Comparison of ENCODE assay signal across 7 cellular contexts in genomic region chr12:6821674-6822433, GRCh38. TPM values are rescaled to one million over a fixed set of nuclear protein-coding genes. Genes with fewer than 3 reads are reported as not detected.
DNase-seq lines count a peak whose midpoint lies in the region; ATAC-seq and TF ChIP-seq lines count a peak whose summit lies in the region.

Gene GPR162, plus strand, starts transcription at chr12:6821821. Its CDS starts 2,078 bp downstream, at chr12:6823899.

- DNase-seq in ELF-1 (ENCODE audit: low read depth, low spot score) = peak; percentile 71
- peak; percentile 59 for DNase-seq in NCI-H1105 (lab: John Stamatoyannopoulos, UW)
- peak in 33 of 56 donors; percentile 22 to 82 (median 65) for DNase-seq in amygdala (lab: John Stamatoyannopoulos, UW)
- DNase-seq in hepatocyte (ENCODE audit: low spot score) = peak; percentile 82
- DNase-seq in progenitor cell of endocrine pancreas (ENCODE audit: low spot score, unreplicated experiment) = peak; percentile 59
- no peak for DNase-seq in mesenteric fat pad (ENCODE audit: low spot score)

- H3K4me1 ChIP-seq in hepatocyte (ENCODE audit: insufficient read depth) = peaks cover 10% of the 10 kb centered on the region

- H4K20me1 ChIP-seq in hepatocyte (ENCODE audit: insufficient read depth, poor library complexity, severe bottlenecking) = no peaks in the 10 kb centered on the region

- no peaks in the 10 kb centered on the region for H3K36me3 Mint-ChIP-seq in progenitor cell of endocrine pancreas (ENCODE audit: insufficient read depth)

- no peaks in the 10 kb centered on the region for H3K9me2 ChIP-seq in hepatocyte (replicated peaks; ENCODE audit: insufficient read depth)

- no peaks in the 10 kb centered on the region for H3K36me3 ChIP-seq in hepatocyte (replicated peaks; ENCODE audit: insufficient read depth, low read depth)

- TF ChIP-seq CTCF in hepatocyte (IDR thresholded peaks at IDR 0.05; ENCODE audit: poor library complexity) (no peak), progenitor cell of endocrine pancreas (IDR thresholded peaks at IDR 0.05; ENCODE audit: unreplicated experiment) (no peak)

- H3K4me2 ChIP-seq in hepatocyte = peak within 1 kb of the TSS; percentile 88

- peak within 1 kb of the TSS; percentile 44 for H3K4me3 ChIP-seq in hepatocyte

- peaks cover 24% of the 10 kb centered on the region for H3K4me1 Mint-ChIP-seq in progenitor cell of endocrine pancreas (ENCODE audit: low read depth)

- H3K27me3 ChIP-seq in hepatocyte = peaks cover 5% of the 10 kb centered on the region

- peak within 1 kb of the TSS; percentile 50 for H2AFZ ChIP-seq in hepatocyte

- 7% methylated on average over 7 of the region's 23 CpGs for WGBS in hepatocyte (ENCODE audit: low lambda C conversion rate, missing lambda C conversion rate)

- no peaks in the 10 kb centered on the region for H3K79me2 ChIP-seq in hepatocyte

- peak within 1 kb of the TSS; percentile 47 for H3K27ac Mint-ChIP-seq in progenitor cell of endocrine pancreas

- H3K9me3 Mint-ChIP-seq in progenitor cell of endocrine pancreas (ENCODE audit: low read depth) = no peaks in the 10 kb centered on the region

- H3K27me3 Mint-ChIP-seq in progenitor cell of endocrine pancreas = peaks cover 67% of the 10 kb centered on the region

- ATAC-seq in HG02610 (IDR thresholded peaks at IDR 0.05; ENCODE audit: unreplicated experiment) = no peak

- H3K9me3 ChIP-seq in hepatocyte (ENCODE audit: low read depth) = no peaks in the 10 kb centered on the region

- H3K27ac ChIP-seq in hepatocyte = no peak within 1 kb of the TSS

- peak within 1 kb of the TSS; percentile 67 for H3K4me3 Mint-ChIP-seq in progenitor cell of endocrine pancreas (ENCODE audit: low read depth)

RNA-seq across cellular contexts. Expression of gene GPR162, which starts in this region (rescaled TPM):
- total RNA-seq in hepatocyte (1.2 and 2.3 TPM in 2 replicates), progenitor cell of endocrine pancreas (5.5 and 6.3 TPM in 2 replicates), mesenteric fat pad (7.0 TPM)
- polyA plus RNA-seq in hepatocyte = 2.3 and 6.2 TPM in 2 replicates
